2 cellular contexts compared by ENCODE assay signal in genomic region chr12:113186666-113187325, GRCh38.
TF ChIP-seq lines count a peak whose summit lies in the region.

No MANE protein-coding gene starts in this region.

TF ChIP-seq in HCT116, 20 proteins besides CTCF, POLR2A, EP300 and RAD21 (continued from another document):
- TF ChIP-seq REST (IDR thresholded peaks at IDR 0.05; ENCODE audit: low read depth) (no peak), EZH2phosphoT487 (IDR thresholded peaks at IDR 0.05; ENCODE audit: borderline replicate concordance) (no peak), TCF7L2 (IDR thresholded peaks at IDR 0.05; ENCODE audit: borderline replicate concordance, extremely low read depth, insufficient read depth, insufficient read length) (no peak), EGR1 (IDR thresholded peaks at IDR 0.05; ENCODE audit: low read depth) (no peak), ATF3 (IDR thresholded peaks at IDR 0.05) (no peak), ZBTB33 (IDR thresholded peaks at IDR 0.05; ENCODE audit: extremely low read depth, insufficient replicate concordance, low read length) (no peak), POLR2AphosphoS5 (IDR thresholded peaks at IDR 0.05; ENCODE audit: low read depth, low read length) (no peak), YY1 (IDR thresholded peaks at IDR 0.05; ENCODE audit: extremely low read depth, insufficient replicate concordance, low read depth, low read length) (no peak), SRF (IDR thresholded peaks at IDR 0.05; ENCODE audit: low read depth) (no peak), ELF1 (IDR thresholded peaks at IDR 0.05; ENCODE audit: borderline replicate concordance, low read depth) (no peak), JUND (IDR thresholded peaks at IDR 0.05) (no peak), FOSL1 (IDR thresholded peaks at IDR 0.05; ENCODE audit: low read depth) (no peak), SP1 (IDR thresholded peaks at IDR 0.05; ENCODE audit: low read depth) (no peak), ZNF274 (IDR thresholded peaks at IDR 0.05; ENCODE audit: low read depth, low read length) (no peak), MAX (IDR thresholded peaks at IDR 0.05) (no peak), SIN3A (IDR thresholded peaks at IDR 0.05; ENCODE audit: low read depth) (no peak)

TF ChIP-seq in WTC11, 78 proteins besides CTCF, POLR2A, EP300 and RAD21 (continued from another document):
- TF ChIP-seq ZNF512 (CRISPR knock-in tag; IDR thresholded peaks at IDR 0.05; ENCODE audit: borderline replicate concordance) (no peak), HMGA2 (CRISPR knock-in tag; IDR thresholded peaks at IDR 0.05) (no peak), MYBL2 (CRISPR knock-in tag; IDR thresholded peaks at IDR 0.05) (no peak), ZMAT4 (CRISPR knock-in tag; IDR thresholded peaks at IDR 0.05) (no peak), ZBTB43 (CRISPR knock-in tag; IDR thresholded peaks at IDR 0.05) (no peak), AR (CRISPR knock-in tag; IDR thresholded peaks at IDR 0.05) (no peak)
TF ChIP-seq in WTC11: peak in this region for 0.
